10 cellular contexts compared by ENCODE assay signal in the genomic region with DNA sequence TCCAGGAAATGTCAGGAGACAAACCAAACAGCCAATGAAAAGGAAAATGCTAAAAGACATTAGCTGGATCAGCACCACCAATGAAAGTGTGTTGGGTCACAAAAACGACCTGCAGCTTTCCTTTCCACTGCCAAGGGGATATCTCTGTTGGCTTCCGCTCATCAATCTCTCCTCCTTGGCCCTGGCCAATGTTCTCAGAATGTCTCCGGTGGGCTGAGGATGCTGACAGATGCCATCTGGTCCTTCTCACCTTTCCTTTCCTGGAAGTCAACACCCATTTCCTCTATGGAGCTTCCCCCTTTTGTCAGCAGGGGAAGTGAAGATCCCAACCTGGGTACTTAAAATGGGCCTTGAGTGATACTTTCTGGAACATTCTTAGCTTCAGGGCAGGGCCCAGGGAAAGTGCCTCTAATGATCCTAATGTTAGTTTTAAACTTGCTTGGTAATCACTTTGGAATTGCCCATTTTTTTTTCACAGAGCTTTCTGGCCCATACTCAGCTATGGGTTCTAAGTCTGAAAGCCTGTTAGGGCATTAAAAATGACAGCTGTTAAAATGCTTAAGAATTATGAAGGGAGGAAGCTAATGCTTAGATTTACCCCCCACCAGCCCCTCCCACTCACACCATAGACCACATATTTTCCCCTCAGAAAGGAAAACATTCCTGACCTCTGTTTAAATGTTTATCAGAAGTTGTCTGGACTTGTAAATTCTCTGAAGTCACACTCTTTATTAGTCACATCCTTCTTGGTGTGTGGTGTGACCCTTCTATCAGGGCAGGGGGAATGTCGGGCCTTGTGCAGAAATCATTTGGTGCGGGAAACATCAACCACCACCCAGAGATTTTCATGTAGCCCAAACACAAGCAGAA. TPM values are rescaled to one million over a fixed set of nuclear protein-coding genes. Genes with fewer than 3 reads are reported as not detected.
DNase-seq lines count a peak whose midpoint lies in the region; ATAC-seq and TF ChIP-seq lines count a peak whose summit lies in the region.
"Had no signal": no experiment of that assay in that cellular context is flagged by ENCODE, and none has a peak within 500 bp of the region (broad histone marks: within the 10 kb centered on the region; RNA-seq: fewer than 3 reads in every experiment).

No MANE protein-coding gene starts in this region.

- peak overlapping the region; percentile 46 for H3K9ac ChIP-seq in adipocyte (ENCODE audit: low read length)
- H3K9ac ChIP-seq in rectal smooth muscle tissue (ENCODE audit: low read length) = no peak overlapping the region

- no peaks in the 10 kb centered on the region for H3K9me3 Mint-ChIP-seq in activated T-helper 1 cell treated with anti-CD3 and anti-CD28 coated beads, Interleukin-12 subunit alpha, Interleukin-12 subunit beta, Interleukin-2, Interleukin-4 antibody, amounts not matched to agents 30 ng/mL and 10 ng/mL and 1 ng/mL, durations not matched to agents 14 hours and 24 hours and 36 hours
- H3K9me3 Mint-ChIP-seq: T-helper 1 cell treated with Interleukin-12 subunit alpha and Interleukin-12 subunit beta and Interleukin-4 antibody, amounts not matched to agents 30 μg/mL and 1 μg/mL, for 36 hours had no signal

- H3K9me3 ChIP-seq in adipocyte (ENCODE audit: control insufficient read depth, low read length) = no peaks in the 10 kb centered on the region
- no peaks in the 10 kb centered on the region for H3K9me3 ChIP-seq in gastroesophageal sphincter

- H3K36me3 ChIP-seq in adipocyte (ENCODE audit: control insufficient read depth, insufficient read depth, low read length, severe bottlenecking) = no peaks in the 10 kb centered on the region
- no peaks in the 10 kb centered on the region for H3K36me3 ChIP-seq in gastroesophageal sphincter
- H3K36me3 ChIP-seq in rectal smooth muscle tissue (ENCODE audit: control insufficient read depth, insufficient read depth, low read length) = no peaks in the 10 kb centered on the region

- DNase-seq in ELF-1 (ENCODE audit: low read depth, low spot score) = peak; percentile 47
- peak; percentile 77 for DNase-seq in adipocyte (ENCODE audit: low read depth)
- no peak for DNase-seq in activated T-helper 1 cell treated with anti-CD3 and anti-CD28 coated beads, Interleukin-12 subunit alpha, Interleukin-12 subunit beta, Interleukin-2, Interleukin-4 antibody, amounts not matched to agents 30 ng/mL and 10 ng/mL and 1 ng/mL, durations not matched to agents 14 hours and 24 hours and 36 hours (ENCODE audit: low spot score)
- DNase-seq in NCI-H510A (lab: John Stamatoyannopoulos, UW) = no peak
- DNase-seq: erythroblast had no signal

- H3K4me1 ChIP-seq in adipocyte (ENCODE audit: control insufficient read depth, insufficient read depth, low read length) = peaks cover 41% of the 10 kb centered on the region
- peaks cover 19 to 69% (median 29%) of the 10 kb centered on the region in 3 donors for H3K4me1 ChIP-seq in gastroesophageal sphincter
- peaks cover 10% of the 10 kb centered on the region for H3K4me1 ChIP-seq in rectal smooth muscle tissue (ENCODE audit: control insufficient read depth, insufficient read depth, low read length)

- H3K27me3 ChIP-seq in adipocyte (replicated peaks; ENCODE audit: control insufficient read depth, insufficient read depth, low read length) = no peaks in the 10 kb centered on the region
- no peaks in the 10 kb centered on the region for H3K27me3 ChIP-seq in gastroesophageal sphincter
- H3K27me3 ChIP-seq in rectal smooth muscle tissue (ENCODE audit: control insufficient read depth, insufficient read depth, low read length) = no peaks in the 10 kb centered on the region

- H3K27ac ChIP-seq in gastroesophageal sphincter = peak overlapping the region; percentile 78 to 88 (median 79)
- peak overlapping the region; percentile 64 for H3K27ac ChIP-seq in rectal smooth muscle tissue (ENCODE audit: low read depth, low read length)

- no peaks in the 10 kb centered on the region for H3K4me1 Mint-ChIP-seq in activated T-helper 1 cell treated with anti-CD3 and anti-CD28 coated beads, Interleukin-12 subunit alpha, Interleukin-12 subunit beta, Interleukin-2, Interleukin-4 antibody, amounts not matched to agents 30 ng/mL and 10 ng/mL and 1 ng/mL, durations not matched to agents 14 hours and 24 hours and 36 hours (ENCODE audit: low read depth)

- no peak for TF ChIP-seq EP300 in gastroesophageal sphincter (IDR thresholded peaks at IDR 0.05)

- no peak overlapping the region for H3K4me3 Mint-ChIP-seq in activated T-helper 1 cell treated with anti-CD3 and anti-CD28 coated beads, Interleukin-12 subunit alpha, Interleukin-12 subunit beta, Interleukin-2, Interleukin-4 antibody, amounts not matched to agents 30 ng/mL and 10 ng/mL and 1 ng/mL, durations not matched to agents 14 hours and 24 hours and 36 hours
- H3K4me3 Mint-ChIP-seq: T-helper 1 cell treated with Interleukin-12 subunit alpha and Interleukin-12 subunit beta and Interleukin-4 antibody, amounts not matched to agents 30 μg/mL and 1 μg/mL, for 36 hours had no signal

- H3K4me3 ChIP-seq in adipocyte (ENCODE audit: low read length) = peak overlapping the region; percentile 14
- no peak overlapping the region for H3K4me3 ChIP-seq in gastroesophageal sphincter
- H3K4me3 ChIP-seq in rectal smooth muscle tissue (ENCODE audit: low read length) = no peak overlapping the region

- 31 to 68% methylated on average over 3 to 5 of the region's 5 CpGs for WGBS in gastroesophageal sphincter (ENCODE audit: low coverage in 1 of 2), 2 donors

- ATAC-seq in gastroesophageal sphincter (peak; percentile 70), GM21515 (IDR thresholded peaks at IDR 0.05; ENCODE audit: unreplicated experiment) (no peak), GM18502 (IDR thresholded peaks at IDR 0.05; ENCODE audit: poor library complexity, unreplicated experiment) (no peak)

- intact Hi-C loops in activated T-helper 1 cell treated with anti-CD3 and anti-CD28 coated beads, Interleukin-12 subunit alpha, Interleukin-12 subunit beta, Interleukin-2, Interleukin-4 antibody, amounts not matched to agents 30 ng/mL and 10 ng/mL and 1 ng/mL, durations not matched to agents 14 hours and 24 hours and 36 hours (cut with micrococcal nuclease) = no loop called here

- no peak for TF ChIP-seq CTCF in gastroesophageal sphincter (IDR thresholded peaks at IDR 0.05)

- no peaks in the 10 kb centered on the region for H3K27me3 Mint-ChIP-seq in activated T-helper 1 cell treated with anti-CD3 and anti-CD28 coated beads, Interleukin-12 subunit alpha, Interleukin-12 subunit beta, Interleukin-2, Interleukin-4 antibody, amounts not matched to agents 30 ng/mL and 10 ng/mL and 1 ng/mL, durations not matched to agents 14 hours and 24 hours and 36 hours (ENCODE audit: insufficient read depth)

- no peak for TF ChIP-seq POLR2A in gastroesophageal sphincter (IDR thresholded peaks at IDR 0.05)

- no peaks in the 10 kb centered on the region for H3K36me3 Mint-ChIP-seq in activated T-helper 1 cell treated with anti-CD3 and anti-CD28 coated beads, Interleukin-12 subunit alpha, Interleukin-12 subunit beta, Interleukin-2, Interleukin-4 antibody, amounts not matched to agents 30 ng/mL and 10 ng/mL and 1 ng/mL, durations not matched to agents 14 hours and 24 hours and 36 hours (ENCODE audit: low read depth)

- no peak overlapping the region for H3K27ac Mint-ChIP-seq in activated T-helper 1 cell treated with anti-CD3 and anti-CD28 coated beads, Interleukin-12 subunit alpha, Interleukin-12 subunit beta, Interleukin-2, Interleukin-4 antibody, amounts not matched to agents 30 ng/mL and 10 ng/mL and 1 ng/mL, durations not matched to agents 14 hours and 24 hours and 36 hours
- H3K27ac Mint-ChIP-seq: T-helper 1 cell treated with Interleukin-12 subunit alpha and Interleukin-12 subunit beta and Interleukin-4 antibody, amounts not matched to agents 30 μg/mL and 1 μg/mL, for 36 hours had no signal

RNA-seq across cellular contexts. Expression of a gene that starts 29.2 kb away (rescaled TPM):
- total RNA-seq in gastroesophageal sphincter = 100 to 1,000 TPM; 478 to 876 (median 798) TPM
- total RNA-seq in activated T-helper 1 cell treated with anti-CD3 and anti-CD28 coated beads, Interleukin-12 subunit alpha, Interleukin-12 subunit beta, Interleukin-2, Interleukin-4 antibody, amounts not matched to agents 30 ng/mL and 10 ng/mL and 1 ng/mL, durations not matched to agents 14 hours and 24 hours and 36 hours = not detected in 2 replicates

Comparison
In these comparisons a context has a peak if more than half of its experiments do, and no peak if none do; other contexts are left out.
1. DNase-seq: peak in ELF-1 (single experiment) and adipocyte (single experiment); none in activated T-helper 1 cell treated with anti-CD3 and anti-CD28 coated beads, Interleukin-12 subunit alpha, Interleukin-12 subunit beta, Interleukin-2, Interleukin-4 antibody, amounts not matched to agents 30 ng/mL and 10 ng/mL and 1 ng/mL, durations not matched to agents 14 hours and 24 hours and 36 hours (single experiment) and NCI-H510A (single experiment).
2. RNA of a gene that starts 29.2 kb away (total RNA-seq): 478 to 876 TPM in gastroesophageal sphincter; not detected in activated T-helper 1 cell treated with anti-CD3 and anti-CD28 coated beads, Interleukin-12 subunit alpha, Interleukin-12 subunit beta, Interleukin-2, Interleukin-4 antibody, amounts not matched to agents 30 ng/mL and 10 ng/mL and 1 ng/mL, durations not matched to agents 14 hours and 24 hours and 36 hours; every median in the first group is over 100 times any median in the second.